ENCODE assay signal across 15 cellular contexts in the genomic region with DNA sequence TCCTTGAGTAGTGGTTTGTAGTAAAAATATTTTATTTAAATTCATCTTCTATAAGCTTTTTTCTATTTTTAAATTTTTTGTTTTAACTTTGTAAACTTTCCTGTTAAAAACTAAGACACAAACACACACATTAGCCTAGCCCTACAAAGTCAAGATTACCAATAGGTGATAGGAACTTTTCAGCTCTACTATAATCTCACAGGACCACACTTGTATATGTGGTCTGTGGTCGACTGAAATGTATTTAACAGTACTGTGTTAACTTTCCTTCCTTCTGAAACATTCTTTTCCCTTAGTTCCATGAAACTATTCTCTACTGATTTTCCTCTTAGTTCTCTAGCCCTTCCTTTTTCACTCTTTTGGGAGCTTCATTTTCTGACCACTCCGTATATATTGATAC. TPM values are rescaled to one million over a fixed set of nuclear protein-coding genes. Genes with fewer than 3 reads are reported as not detected.
A peak's percentile ranks its signal among the peaks of the same experiment; 100 is the strongest.
DNase-seq lines count a peak whose midpoint lies in the region; ATAC-seq and TF ChIP-seq lines count a peak whose summit lies in the region.
"Had no signal": no experiment of that assay in that cellular context is flagged by ENCODE, and none has a peak within 500 bp of the region (broad histone marks: within the 10 kb centered on the region; RNA-seq: fewer than 3 reads in every experiment).

No MANE protein-coding gene starts in this region.

- H2AFZ ChIP-seq in DND-41 (ENCODE audit: low read depth, low read length), result no peak overlapping the region
- H2AFZ ChIP-seq: GM23338 had no signal

- H4K20me1 ChIP-seq in DND-41 (ENCODE audit: insufficient read depth, low read length), result peaks cover 8% of the 10 kb centered on the region; the same call in 1 of the 2 replicates

- H3K9me3 Mint-ChIP-seq in activated T-cell treated with anti-CD3 and anti-CD28 coated beads, Interleukin-2, amount 50 U/mL, for 72 hours, result no peaks in the 10 kb centered on the region
- no peaks in the 10 kb centered on the region for H3K9me3 Mint-ChIP-seq in activated T-cell treated with anti-CD3 and anti-CD28 coated beads, Interleukin-2, amount 50 U/mL, for 24 hours
- H3K9me3 Mint-ChIP-seq in natural killer cell, result no peaks in the 10 kb centered on the region
- peaks cover 2% of the 10 kb centered on the region for H3K9me3 Mint-ChIP-seq in activated CD4-positive, alpha-beta memory T cell treated with anti-CD3 and anti-CD28 coated beads, Interleukin-2, amount 10 ng/mL, durations not matched to agents 7 days and 5 days
- H3K9me3 Mint-ChIP-seq: GM23338 had no signal

- CTCF ChIA-PET in activated CD4-positive, alpha-beta memory T cell treated with anti-CD3 and anti-CD28 coated beads, Interleukin-2, amount 10 ng/mL, durations not matched to agents 7 days and 5 days (lab: Charles Lee), result interaction anchor here (2.8 kb wide), 1 partner anchor 9 kb away, joined by 10 read pairs; a partner anchor contains a TSS

- intact Hi-C loops in natural killer cell (cut with micrococcal nuclease), result no loop called here

- H3K4me1 ChIP-seq in DND-41 (ENCODE audit: insufficient read depth, low read length), result no peaks in the 10 kb centered on the region

- TF ChIP-seq CTCF in DND-41 (IDR thresholded peaks at IDR 0.05; ENCODE audit: borderline replicate concordance, extremely low read depth, low read length, poor library complexity, severe bottlenecking), result no peak
- TF ChIP-seq CTCF in natural killer cell (IDR thresholded peaks at IDR 0.05), result no peak

- no peaks in the 10 kb centered on the region for H3K27me3 Mint-ChIP-seq in activated T-cell treated with anti-CD3 and anti-CD28 coated beads, Interleukin-2, amount 50 U/mL, for 72 hours (ENCODE audit: low read depth)
- no peaks in the 10 kb centered on the region for H3K27me3 Mint-ChIP-seq in activated T-cell treated with anti-CD3 and anti-CD28 coated beads, Interleukin-2, amount 50 U/mL, for 24 hours
- no peaks in the 10 kb centered on the region for H3K27me3 Mint-ChIP-seq in natural killer cell (ENCODE audit: low read depth in 2 of 2)
- H3K27me3 Mint-ChIP-seq in activated CD4-positive, alpha-beta memory T cell treated with anti-CD3 and anti-CD28 coated beads, Interleukin-2, amount 10 ng/mL, durations not matched to agents 7 days and 5 days, result no peaks in the 10 kb centered on the region
- H3K27me3 Mint-ChIP-seq: B cell; CD4-positive, alpha-beta memory T cell had no signal

- no peak overlapping the region for H3K4me3 ChIP-seq in DND-41 (ENCODE audit: low read depth in 1 of 2, low read length in 2 of 2)
- H3K4me3 ChIP-seq: GM23338 had no signal

- POLR2A ChIA-PET in activated CD4-positive, alpha-beta memory T cell treated with anti-CD3 and anti-CD28 coated beads, Interleukin-2, amount 10 ng/mL, durations not matched to agents 7 days and 5 days (lab: Charles Lee), result no interaction called here

- no peak for DNase-seq in activated T-cell treated with anti-CD3 and anti-CD28 coated beads, Interleukin-2, amount 50 U/mL, for 72 hours
- DNase-seq in activated T-cell treated with anti-CD3 and anti-CD28 coated beads, Interleukin-2, amount 50 U/mL, for 24 hours, result no peak
- DNase-seq in DND-41, result no peak
- peak; percentile 73 for DNase-seq in OCI-M1 (lab: John Stamatoyannopoulos, UW)
- no peak for DNase-seq in natural killer cell
- DNase-seq in activated CD4-positive, alpha-beta memory T cell treated with anti-CD3 and anti-CD28 coated beads, Interleukin-2, amount 10 ng/mL, durations not matched to agents 7 days and 5 days, result no peak
- no peak for DNase-seq in 8988T
- DNase-seq in SIG-M5 treated with dmso at 0.1 percent for 504 hours (lab: John Stamatoyannopoulos, UW; ENCODE audit: unreplicated experiment), result no peak
- DNase-seq: C1 segment of cervical spinal cord; CD4-positive, alpha-beta memory T cell; COR-L47; H7 had no signal

- no peak overlapping the region for H3K4me3 Mint-ChIP-seq in activated T-cell treated with anti-CD3 and anti-CD28 coated beads, Interleukin-2, amount 50 U/mL, for 72 hours
- no peak overlapping the region for H3K4me3 Mint-ChIP-seq in activated T-cell treated with anti-CD3 and anti-CD28 coated beads, Interleukin-2, amount 50 U/mL, for 24 hours
- H3K4me3 Mint-ChIP-seq in natural killer cell, result peak overlapping the region; percentile 56
- H3K4me3 Mint-ChIP-seq in activated CD4-positive, alpha-beta memory T cell treated with anti-CD3 and anti-CD28 coated beads, Interleukin-2, amount 10 ng/mL, durations not matched to agents 7 days and 5 days, result no peak overlapping the region
- H3K4me3 Mint-ChIP-seq: B cell; CD4-positive, alpha-beta memory T cell; GM23338 had no signal

- no peak overlapping the region for H3K27ac ChIP-seq in DND-41 (ENCODE audit: low read length)
- H3K27ac ChIP-seq: HL-60 had no signal

- peaks cover 31% of the 10 kb centered on the region for H3K79me2 ChIP-seq in DND-41 (ENCODE audit: insufficient read depth, low read length)

- H3K36me3 ChIP-seq in DND-41 (ENCODE audit: insufficient read depth, low read length), result peaks cover 57% of the 10 kb centered on the region

- H3K36me3 Mint-ChIP-seq in activated T-cell treated with anti-CD3 and anti-CD28 coated beads, Interleukin-2, amount 50 U/mL, for 72 hours (ENCODE audit: insufficient read depth in 2 of 2), result peaks cover 14 to 39% of the 10 kb centered on the region in 2 donors
- peaks cover 79% of the 10 kb centered on the region for H3K36me3 Mint-ChIP-seq in activated T-cell treated with anti-CD3 and anti-CD28 coated beads, Interleukin-2, amount 50 U/mL, for 24 hours (ENCODE audit: low read depth)
- peaks cover 7% of the 10 kb centered on the region for H3K36me3 Mint-ChIP-seq in natural killer cell
- H3K36me3 Mint-ChIP-seq in activated CD4-positive, alpha-beta memory T cell treated with anti-CD3 and anti-CD28 coated beads, Interleukin-2, amount 10 ng/mL, durations not matched to agents 7 days and 5 days (ENCODE audit: low read depth), result peaks cover 55% of the 10 kb centered on the region

- H3K9me3 ChIP-seq in DND-41 (ENCODE audit: insufficient read depth, low read length, severe bottlenecking), result no peaks in the 10 kb centered on the region

- ATAC-seq in activated T-cell treated with anti-CD3 and anti-CD28 coated beads, Interleukin-2, amount 50 U/mL, for 72 hours (replicated peaks in 1 of 2), result no peak
- ATAC-seq in DND-41 (ENCODE audit: insufficient read depth, low read depth) (0 out of 3 replicates have a peak, but pooled peaks have one; percentile 50), natural killer cell (peak in 1 of 3 donors; percentile 65)
- ATAC-seq: GM23338 had no signal

- H3K4me1 Mint-ChIP-seq in activated T-cell treated with anti-CD3 and anti-CD28 coated beads, Interleukin-2, amount 50 U/mL, for 72 hours (ENCODE audit: low read depth), result peaks cover 10% of the 10 kb centered on the region
- H3K4me1 Mint-ChIP-seq in activated T-cell treated with anti-CD3 and anti-CD28 coated beads, Interleukin-2, amount 50 U/mL, for 24 hours (ENCODE audit: low read depth), result peaks cover 35% of the 10 kb centered on the region
- H3K4me1 Mint-ChIP-seq in natural killer cell, result peaks cover 34 to 40% of the 10 kb centered on the region in 2 donors
- H3K4me1 Mint-ChIP-seq in activated CD4-positive, alpha-beta memory T cell treated with anti-CD3 and anti-CD28 coated beads, Interleukin-2, amount 10 ng/mL, durations not matched to agents 7 days and 5 days, result peaks cover 33% of the 10 kb centered on the region
- H3K4me1 Mint-ChIP-seq: GM23338 had no signal

- no peak overlapping the region for H3K4me2 ChIP-seq in DND-41 (ENCODE audit: insufficient read depth, low read length)
- H3K4me2 ChIP-seq: GM23338 had no signal

- H3K27ac Mint-ChIP-seq in activated T-cell treated with anti-CD3 and anti-CD28 coated beads, Interleukin-2, amount 50 U/mL, for 72 hours, result peak overlapping the region; percentile 2
- no peak overlapping the region for H3K27ac Mint-ChIP-seq in activated T-cell treated with anti-CD3 and anti-CD28 coated beads, Interleukin-2, amount 50 U/mL, for 24 hours
- peak overlapping the region; percentile 45 to 47 for H3K27ac Mint-ChIP-seq in natural killer cell
- no peak overlapping the region for H3K27ac Mint-ChIP-seq in activated CD4-positive, alpha-beta memory T cell treated with anti-CD3 and anti-CD28 coated beads, Interleukin-2, amount 10 ng/mL, durations not matched to agents 7 days and 5 days
- H3K27ac Mint-ChIP-seq: B cell, GM23338 had no signal

- no peak overlapping the region for H3K9ac ChIP-seq in DND-41 (ENCODE audit: low read depth, low read length)

- no peaks in the 10 kb centered on the region for H3K27me3 ChIP-seq in DND-41 (ENCODE audit: insufficient read depth, low read length, poor library complexity)

RNA-seq across cellular contexts. Expression of a gene that starts 9.0 kb away (rescaled TPM):
- 10 to 100 TPM; 13.7 to 16.6 TPM for total RNA-seq in activated T-cell treated with anti-CD3 and anti-CD28 coated beads, Interleukin-2, amount 50 U/mL, for 72 hours
- 1 to 10 TPM; 5.8 to 9.6 (median 6.6) TPM for total RNA-seq in natural killer cell
- 10 to 100 TPM; 14.4 to 15.2 TPM for total RNA-seq in activated CD4-positive, alpha-beta memory T cell treated with anti-CD3 and anti-CD28 coated beads, Interleukin-2, amount 10 ng/mL, durations not matched to agents 7 days and 5 days

RNA-seq across cellular contexts. Expression of a gene that starts 15.1 kb away (rescaled TPM):
- not detected for total RNA-seq in activated T-cell treated with anti-CD3 and anti-CD28 coated beads, Interleukin-2, amount 50 U/mL, for 72 hours
- not detected for total RNA-seq in natural killer cell
- total RNA-seq in activated CD4-positive, alpha-beta memory T cell treated with anti-CD3 and anti-CD28 coated beads, Interleukin-2, amount 10 ng/mL, durations not matched to agents 7 days and 5 days, result not detected
- total RNA-seq: B cell; CD4-positive, alpha-beta memory T cell; GM23338; H7 had no signal

RNA-seq across cellular contexts. Expression of a gene that starts 58.4 kb away (rescaled TPM):
- total RNA-seq in activated T-cell treated with anti-CD3 and anti-CD28 coated beads, Interleukin-2, amount 50 U/mL, for 72 hours, result 1 to 10 TPM in 1 of 2 donors, under 1 TPM in 1; 0.51 to 1.3 TPM
- 1 to 10 TPM in 2 of 3 donors, under 1 TPM in 1; 0.60 to 2.2 (median 1.1) TPM for total RNA-seq in natural killer cell
- total RNA-seq in activated CD4-positive, alpha-beta memory T cell treated with anti-CD3 and anti-CD28 coated beads, Interleukin-2, amount 10 ng/mL, durations not matched to agents 7 days and 5 days, result under 1 TPM; 0.50 to 0.78 TPM
- total RNA-seq: GM23338 had no signal

Comparison
In these comparisons a context has a peak if more than half of its experiments do, and no peak if none do; other contexts are left out.
1. H3K27ac Mint-ChIP-seq: peak in activated T-cell treated with anti-CD3 and anti-CD28 coated beads, Interleukin-2, amount 50 U/mL, for 72 hours (single experiment) and natural killer cell (2 of 2); none in activated T-cell treated with anti-CD3 and anti-CD28 coated beads, Interleukin-2, amount 50 U/mL, for 24 hours (single experiment) and activated CD4-positive, alpha-beta memory T cell treated with anti-CD3 and anti-CD28 coated beads, Interleukin-2, amount 10 ng/mL, durations not matched to agents 7 days and 5 days (single experiment).